Comparison of ENCODE assay signal across 11 cellular contexts in genomic region chr5:96734871-96735325, GRCh38.
A peak's percentile ranks its signal among the peaks of the same experiment; 100 is the strongest.
DNase-seq lines count a peak whose midpoint lies in the region; ATAC-seq and TF ChIP-seq lines count a peak whose summit lies in the region.
"Had no signal": no experiment of that assay in that cellular context is flagged by ENCODE, and none has a peak within 500 bp of the region (broad histone marks: within the 10 kb centered on the region; RNA-seq: fewer than 3 reads in every experiment).

No MANE protein-coding gene starts in this region.

- H3K9me3 ChIP-seq in neutrophil (no peaks in the 10 kb centered on the region), stomach (no peaks in the 10 kb centered on the region)

- H3K4me1 Mint-ChIP-seq in central memory CD8-positive, alpha-beta T cell = peaks cover 19% of the 10 kb centered on the region

- peaks cover 48% of the 10 kb centered on the region for H3K36me3 Mint-ChIP-seq in central memory CD8-positive, alpha-beta T cell (ENCODE audit: insufficient read depth)

- H3K4me3 ChIP-seq in neutrophil (ENCODE audit: low read depth in 1 of 2, low read length in 1 of 2) = no peak overlapping the region
- no peak overlapping the region for H3K4me3 ChIP-seq in stomach

- H3K27ac ChIP-seq in neutrophil (peak overlapping the region; percentile 53), stomach (no peak overlapping the region)
- H3K27ac ChIP-seq: parathyroid adenoma had no signal

- no peaks in the 10 kb centered on the region for H3K9me3 Mint-ChIP-seq in central memory CD8-positive, alpha-beta T cell

- no peak for TF ChIP-seq EP300 in stomach (IDR thresholded peaks at IDR 0.05)

- 11 to 59% (median 43%) methylated on average over 1 of the region's 1 CpG for WGBS in stomach, 5 donors

- peaks cover 10 to 13% of the 10 kb centered on the region in 2 experiments for H3K4me1 ChIP-seq in neutrophil (ENCODE audit: control insufficient read depth in 1 of 2, insufficient read depth in 1 of 2, low read depth in 1 of 2, low read length in 1 of 2)
- H3K4me1 ChIP-seq in stomach = peaks cover 0 to 22% (median 12%) of the 10 kb centered on the region in 4 donors

- no peaks in the 10 kb centered on the region for H3K27me3 Mint-ChIP-seq in central memory CD8-positive, alpha-beta T cell
- H3K27me3 Mint-ChIP-seq: activated naive CD8-positive, alpha-beta T cell had no signal

- H3K4me3 Mint-ChIP-seq in central memory CD8-positive, alpha-beta T cell = no peak overlapping the region
- H3K4me3 Mint-ChIP-seq: activated naive CD8-positive, alpha-beta T cell had no signal

- H3K27me3 ChIP-seq in neutrophil = no peaks in the 10 kb centered on the region
- H3K27me3 ChIP-seq in stomach = no peaks in the 10 kb centered on the region

- no peak for TF ChIP-seq POLR2A in stomach (IDR thresholded peaks at IDR 0.05)

- TF ChIP-seq CTCF in neutrophil (IDR thresholded peaks at IDR 0.05) = no peak
- no peak for TF ChIP-seq CTCF in stomach (IDR thresholded peaks at IDR 0.05)

- intact Hi-C loops in stomach (cut with DNase I; ENCODE audit: low total_unique reads) = no loop called here

- peaks cover 57% of the 10 kb centered on the region for H3K36me3 ChIP-seq in neutrophil
- peaks cover 18 to 68% (median 58%) of the 10 kb centered on the region in 4 donors for H3K36me3 ChIP-seq in stomach

- DNase-seq in ELR (ENCODE audit: low read depth) = peak; percentile 8
- DNase-seq in NCI-H526 (lab: John Stamatoyannopoulos, UW) = peak; percentile 51 to 59
- no peak for DNase-seq in central memory CD8-positive, alpha-beta T cell (ENCODE audit: low spot score in 2 of 2)
- no peak for DNase-seq in SIG-M5 treated with dmso at 0.1 percent for 504 hours (lab: John Stamatoyannopoulos, UW; ENCODE audit: unreplicated experiment)
- DNase-seq in stomach = no peak
- DNase-seq in activated CD8-positive, alpha-beta memory T cell treated with anti-CD3 and anti-CD28 coated beads for 24 hours = no peak
- DNase-seq: activated CD4-positive, alpha-beta T cell treated with anti-CD3 and anti-CD28 coated beads for 1 hour; EL had no signal

- H3K27ac Mint-ChIP-seq in central memory CD8-positive, alpha-beta T cell (ENCODE audit: low read depth) = peak overlapping the region; percentile 68

- no peak for ATAC-seq in central memory CD8-positive, alpha-beta T cell (replicated peaks; ENCODE audit: extremely low read depth, poor library complexity, severe bottlenecking)

Comparison
In these comparisons a context has a peak if more than half of its experiments do, and no peak if none do; other contexts are left out.
1. DNase-seq: peak in ELR (single experiment) and NCI-H526 (2 of 2); none in central memory CD8-positive, alpha-beta T cell (0 of 2), SIG-M5 treated with dmso at 0.1 percent for 504 hours (single experiment), stomach (single experiment) and activated CD8-positive, alpha-beta memory T cell treated with anti-CD3 and anti-CD28 coated beads for 24 hours (single experiment).